Comparison of ENCODE assay signal across 10 cellular contexts in genomic region chr7:128890306-128891109, GRCh38. TPM values are rescaled to one million over a fixed set of nuclear protein-coding genes. Genes with fewer than 3 reads are reported as not detected.
A peak's percentile ranks its signal among the peaks of the same experiment; 100 is the strongest.
DNase-seq lines count a peak whose midpoint lies in the region; ATAC-seq and TF ChIP-seq lines count a peak whose summit lies in the region.
"Had no signal": no experiment of that assay in that cellular context is flagged by ENCODE, and none has a peak within 500 bp of the region (broad histone marks: within the 10 kb centered on the region; RNA-seq: fewer than 3 reads in every experiment).

No MANE protein-coding gene starts in this region.

- H3K9ac ChIP-seq in adipocyte (ENCODE audit: low read length), result no peak overlapping the region
- no peak overlapping the region for H3K9ac ChIP-seq in iPS-18a (ENCODE audit: low read length)

- H3K4me3 ChIP-seq in adipocyte (ENCODE audit: low read length) (no peak overlapping the region), iPS-18a (ENCODE audit: low read length) (peak overlapping the region; percentile 47), testis (peak overlapping the region; percentile 39 to 41)

- intact Hi-C loops in testis (cut with DNase I; ENCODE audit: low total_unique reads), result no loop called here

- H3K36me3 ChIP-seq in adipocyte (ENCODE audit: control insufficient read depth, insufficient read depth, low read length, severe bottlenecking), result no peaks in the 10 kb centered on the region
- no peaks in the 10 kb centered on the region for H3K36me3 ChIP-seq in iPS-18a (ENCODE audit: control insufficient read depth, low read depth, low read length)
- no peaks in the 10 kb centered on the region for H3K36me3 ChIP-seq in testis (ENCODE audit: low read depth, missing control alignments)

- H3K4me1 ChIP-seq in adipocyte (ENCODE audit: control insufficient read depth, insufficient read depth, low read length) (no peaks in the 10 kb centered on the region), iPS-18a (ENCODE audit: control insufficient read depth, low read depth, low read length) (peaks cover 5% of the 10 kb centered on the region), testis (no peaks in the 10 kb centered on the region)

- TF ChIP-seq CTCF in testis (IDR thresholded peaks at IDR 0.05), result no peak

- peak; percentile 21 for DNase-seq in NCI-H2196 (lab: John Stamatoyannopoulos, UW; ENCODE audit: unreplicated experiment)
- no peak for DNase-seq in NCI-H2196 treated with DMSO at 0.1 percent for 48 hours (lab: John Stamatoyannopoulos, UW; ENCODE audit: unreplicated experiment)
- peak; percentile 63 for DNase-seq in adipocyte (ENCODE audit: low read depth)
- no peak for DNase-seq in testis
- no peak for DNase-seq in T-helper 1 cell
- DNase-seq: central memory CD4-positive, alpha-beta T cell; NCI-H1694 had no signal

- H3K27me3 ChIP-seq in adipocyte (replicated peaks; ENCODE audit: control insufficient read depth, insufficient read depth, low read length), result peaks cover 16% of the 10 kb centered on the region
- H3K27me3 ChIP-seq in iPS-18a (ENCODE audit: control insufficient read depth, insufficient read depth, low read length), result peaks cover 5% of the 10 kb centered on the region
- H3K27me3 ChIP-seq in testis, result no peaks in the 10 kb centered on the region

- ATAC-seq in HG02798 (IDR thresholded peaks at IDR 0.05; ENCODE audit: poor library complexity, unreplicated experiment) (no peak), GM21447 (IDR thresholded peaks at IDR 0.05; ENCODE audit: unreplicated experiment) (no peak)

- no peak for TF ChIP-seq POLR2A in testis (IDR thresholded peaks at IDR 0.05)

- no peaks in the 10 kb centered on the region for H3K9me3 ChIP-seq in adipocyte (ENCODE audit: control insufficient read depth, low read length)
- H3K9me3 ChIP-seq in iPS-18a (ENCODE audit: control insufficient read depth, low read depth, low read length), result no peaks in the 10 kb centered on the region
- no peaks in the 10 kb centered on the region for H3K9me3 ChIP-seq in testis

- H3K27ac ChIP-seq in iPS-18a (ENCODE audit: low read length) (no peak overlapping the region), testis (no peak overlapping the region)

- WGBS in testis, 2 donors, result 19 to 29% methylated on average over 22 to 31 of the region's 67 CpGs

RNA-seq across cellular contexts. Expression of gene KCP, which starts 20.0 kb away (rescaled TPM):
- total RNA-seq in testis, result 1 to 10 TPM in 1 of 2 donors, under 1 TPM in 1; 0.68 to 1.2 TPM
- polyA plus RNA-seq in testis (ENCODE audit: insufficient read depth, low read depth, low replicate concordance), result 1.4 TPM

RNA-seq across cellular contexts. Expression of gene ATP6V1F, which starts 27.9 kb away (rescaled TPM):
- total RNA-seq in testis, result 100 to 1,000 TPM; 133 to 166 TPM
- polyA plus RNA-seq in testis (ENCODE audit: insufficient read depth, low read depth, low replicate concordance), result 414 TPM

RNA-seq across cellular contexts. Expression of gene IRF5, which starts 47.2 kb away (rescaled TPM):
- total RNA-seq in testis, result 1 to 10 TPM; 2.9 to 5.6 TPM
- polyA plus RNA-seq in testis (ENCODE audit: insufficient read depth, low read depth, low replicate concordance), result 4.6 TPM

Comparison
In these comparisons a context has a peak if more than half of its experiments do, and no peak if none do; other contexts are left out.
1. DNase-seq: peak in NCI-H2196 (single experiment) and adipocyte (single experiment); none in NCI-H2196 treated with DMSO at 0.1 percent for 48 hours (single experiment), testis (single experiment) and T-helper 1 cell (0 of 5).